Comparison of ENCODE assay signal across 26 cellular contexts in genomic region chr3:153003860-153004259, GRCh38.
"Had no signal": no experiment of that assay in that cellular context is flagged by ENCODE, and none has a peak within 500 bp of the region (broad histone marks: within the 10 kb centered on the region; RNA-seq: fewer than 3 reads in every experiment).

No MANE protein-coding gene starts in this region.

- H3K27ac ChIP-seq: ascending aorta, brain microvascular endothelial cell had no signal

- H3K27ac Mint-ChIP-seq: activated CD4-positive, alpha-beta memory T cell treated with anti-CD3 and anti-CD28 coated beads, Interleukin-2, amount 10 ng/mL, durations not matched to agents 7 days and 5 days; activated CD4-positive, alpha-beta T cell treated with anti-CD3 and anti-CD28 coated beads for 36 hours; activated CD4-positive, alpha-beta T cell treated with anti-CD3 and anti-CD28 coated beads, Interleukin-2, amount 10 ng/mL, durations not matched to agents 7 days and 5 days; activated naive CD4-positive, alpha-beta T cell treated with anti-CD3 and anti-CD28 coated beads, Interleukin-2, amount 10 ng/mL, durations not matched to agents 7 days and 5 days; activated naive CD4-positive, alpha-beta T cell treated with anti-CD3 and anti-CD28 coated beads, Interleukin-2, amount 50 U/mL, for 72 hours; activated naive CD8-positive, alpha-beta T cell treated with anti-CD3 and anti-CD28 coated beads, Interleukin-2, amount 10 ng/mL, durations not matched to agents 7 days and 5 days; activated T-cell treated with anti-CD3 and anti-CD28 coated beads, Interleukin-2, amount 50 U/mL, for 24 hours; activated T-cell treated with anti-CD3 and anti-CD28 coated beads, Interleukin-2, amount 50 U/mL, for 72 hours had no signal

- FAIRE-seq: bronchial epithelial cell, colon, frontal cortex had no signal

- H3K27me3 ChIP-seq: ascending aorta, brain microvascular endothelial cell had no signal

- H3K9me3 Mint-ChIP-seq: activated CD4-positive, alpha-beta memory T cell treated with anti-CD3 and anti-CD28 coated beads, Interleukin-2, amount 10 ng/mL, durations not matched to agents 7 days and 5 days; activated CD4-positive, alpha-beta T cell treated with anti-CD3 and anti-CD28 coated beads, Interleukin-2, amount 10 ng/mL, durations not matched to agents 7 days and 5 days; activated naive CD4-positive, alpha-beta T cell treated with anti-CD3 and anti-CD28 coated beads, Interleukin-2, amount 10 ng/mL, durations not matched to agents 7 days and 5 days; activated naive CD4-positive, alpha-beta T cell treated with anti-CD3 and anti-CD28 coated beads, Interleukin-2, amount 50 U/mL, for 72 hours; activated naive CD8-positive, alpha-beta T cell treated with anti-CD3 and anti-CD28 coated beads, Interleukin-2, amount 10 ng/mL, durations not matched to agents 7 days and 5 days; activated T-cell treated with anti-CD3 and anti-CD28 coated beads, Interleukin-2, amount 50 U/mL, for 24 hours; activated T-cell treated with anti-CD3 and anti-CD28 coated beads, Interleukin-2, amount 50 U/mL, for 72 hours had no signal

- H3K4me3 Mint-ChIP-seq: activated CD4-positive, alpha-beta memory T cell treated with anti-CD3 and anti-CD28 coated beads, Interleukin-2, amount 10 ng/mL, durations not matched to agents 7 days and 5 days; activated CD4-positive, alpha-beta T cell treated with anti-CD3 and anti-CD28 coated beads for 36 hours; activated CD4-positive, alpha-beta T cell treated with anti-CD3 and anti-CD28 coated beads, Interleukin-2, amount 10 ng/mL, durations not matched to agents 7 days and 5 days; activated naive CD4-positive, alpha-beta T cell treated with anti-CD3 and anti-CD28 coated beads, Interleukin-2, amount 10 ng/mL, durations not matched to agents 7 days and 5 days; activated naive CD8-positive, alpha-beta T cell treated with anti-CD3 and anti-CD28 coated beads, Interleukin-2, amount 10 ng/mL, durations not matched to agents 7 days and 5 days; activated T-cell treated with anti-CD3 and anti-CD28 coated beads, Interleukin-2, amount 50 U/mL, for 24 hours; activated T-cell treated with anti-CD3 and anti-CD28 coated beads, Interleukin-2, amount 50 U/mL, for 72 hours had no signal

- H3K36me3 ChIP-seq: ascending aorta, brain microvascular endothelial cell had no signal

- H3K9me3 ChIP-seq: ascending aorta had no signal

- H3K4me1 Mint-ChIP-seq: activated CD4-positive, alpha-beta memory T cell treated with anti-CD3 and anti-CD28 coated beads, Interleukin-2, amount 10 ng/mL, durations not matched to agents 7 days and 5 days; activated CD4-positive, alpha-beta T cell treated with anti-CD3 and anti-CD28 coated beads for 36 hours; activated CD4-positive, alpha-beta T cell treated with anti-CD3 and anti-CD28 coated beads, Interleukin-2, amount 10 ng/mL, durations not matched to agents 7 days and 5 days; activated naive CD4-positive, alpha-beta T cell treated with anti-CD3 and anti-CD28 coated beads, Interleukin-2, amount 10 ng/mL, durations not matched to agents 7 days and 5 days; activated naive CD8-positive, alpha-beta T cell treated with anti-CD3 and anti-CD28 coated beads, Interleukin-2, amount 10 ng/mL, durations not matched to agents 7 days and 5 days had no signal

- H3K4me1 ChIP-seq: ascending aorta had no signal

- H3K36me3 Mint-ChIP-seq: activated naive CD4-positive, alpha-beta T cell treated with anti-CD3 and anti-CD28 coated beads, Interleukin-2, amount 10 ng/mL, durations not matched to agents 7 days and 5 days; activated naive CD4-positive, alpha-beta T cell treated with anti-CD3 and anti-CD28 coated beads, Interleukin-2, amount 50 U/mL, for 72 hours; activated naive CD8-positive, alpha-beta T cell treated with anti-CD3 and anti-CD28 coated beads, Interleukin-2, amount 10 ng/mL, durations not matched to agents 7 days and 5 days had no signal

- ATAC-seq: activated CD4-positive, alpha-beta T cell treated with anti-CD3 and anti-CD28 coated beads for 36 hours; activated naive CD4-positive, alpha-beta T cell treated with anti-CD3 and anti-CD28 coated beads, Interleukin-2, amount 50 U/mL, for 72 hours; activated T-cell treated with anti-CD3 and anti-CD28 coated beads, Interleukin-2, amount 50 U/mL, for 72 hours; esophagus mucosa had no signal

- H3K4me3 ChIP-seq: ascending aorta had no signal

- H3K27me3 Mint-ChIP-seq: activated CD4-positive, alpha-beta T cell treated with anti-CD3 and anti-CD28 coated beads, Interleukin-2, amount 10 ng/mL, durations not matched to agents 7 days and 5 days; activated naive CD4-positive, alpha-beta T cell treated with anti-CD3 and anti-CD28 coated beads, Interleukin-2, amount 10 ng/mL, durations not matched to agents 7 days and 5 days; activated naive CD8-positive, alpha-beta T cell treated with anti-CD3 and anti-CD28 coated beads, Interleukin-2, amount 10 ng/mL, durations not matched to agents 7 days and 5 days had no signal

- DNase-seq: activated CD4-positive, alpha-beta memory T cell treated with anti-CD3 and anti-CD28 coated beads, Interleukin-2, amount 10 ng/mL, durations not matched to agents 7 days and 5 days; activated CD4-positive, alpha-beta T cell treated with anti-CD3 and anti-CD28 coated beads for 36 hours; activated CD4-positive, alpha-beta T cell treated with anti-CD3 and anti-CD28 coated beads, Interleukin-2, amount 10 ng/mL, durations not matched to agents 7 days and 5 days; activated CD4-positive, alpha-beta T cell treated with anti-CD3 and anti-CD28 coated beads, Interleukin-2, amount 50 U/mL, for 4 hours; activated CD4-positive, CD25-positive, alpha-beta regulatory T cell; activated CD4-positive, CD25-positive, alpha-beta regulatory T cell treated with anti-CD3 and anti-CD28 coated beads, Interleukin-2, amount 50 U/mL, for 72 hours; activated CD8-positive, alpha-beta memory T cell treated with anti-CD3 and anti-CD28 coated beads, Interleukin-2, amount 50 U/mL, for 48 hours; activated gamma-delta T cell; activated naive CD4-positive, alpha-beta T cell; activated naive CD4-positive, alpha-beta T cell treated with anti-CD3 and anti-CD28 coated beads, Interleukin-2, amount 10 ng/mL, durations not matched to agents 7 days and 5 days; activated naive CD8-positive, alpha-beta T cell treated with anti-CD3 and anti-CD28 coated beads, Interleukin-2, amount 10 ng/mL, durations not matched to agents 7 days and 5 days; activated T-cell treated with anti-CD3 and anti-CD28 coated beads for 4 hours; activated T-cell treated with anti-CD3 and anti-CD28 coated beads, Interleukin-2, amount 50 U/mL, for 24 hours; activated T-cell treated with anti-CD3 and anti-CD28 coated beads, Interleukin-2, amount 50 U/mL, for 72 hours; brain microvascular endothelial cell; cortex of kidney; effector CD8-positive, alpha-beta T cell; foreskin fibroblast; head of caudate nucleus; T-helper 2 cell had no signal
